In the genomic region with DNA sequence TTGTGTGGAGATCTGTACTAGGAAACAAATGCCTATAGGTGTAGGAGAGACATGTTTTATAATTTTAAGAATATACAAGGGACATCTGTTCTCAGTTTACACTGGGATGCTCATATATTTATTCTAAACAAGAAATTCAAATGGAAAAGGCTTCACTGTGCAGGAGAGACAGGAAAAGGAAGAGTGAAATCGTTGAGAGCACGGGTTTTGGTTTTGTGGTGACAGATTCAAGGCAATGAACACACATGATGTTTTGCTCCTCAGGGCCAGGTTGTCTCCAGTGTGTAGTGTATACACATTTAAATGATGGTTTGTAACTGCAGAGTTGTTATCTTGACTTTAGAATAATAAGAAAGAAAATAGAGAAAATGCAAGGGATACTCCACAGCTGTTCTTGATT, we compare ENCODE assay signal across 13 cellular contexts.
DNase-seq lines count a peak whose midpoint lies in the region; ATAC-seq and TF ChIP-seq lines count a peak whose summit lies in the region.
"Had no signal": no experiment of that assay in that cellular context is flagged by ENCODE, and none has a peak within 500 bp of the region (broad histone marks: within the 10 kb centered on the region; RNA-seq: fewer than 3 reads in every experiment).

No MANE protein-coding gene starts in this region.

- H3K4me2 ChIP-seq in H9 (ENCODE audit: insufficient read depth, insufficient read length, low read length) = peak overlapping the region; percentile 97
- H3K4me2 ChIP-seq in SK-N-SH = no peak overlapping the region
- H3K4me2 ChIP-seq: KMS-11 had no signal

- peaks cover 7% of the 10 kb centered on the region for H3K23me2 ChIP-seq in H9 (ENCODE audit: insufficient read length, low read depth, low read length, poor library complexity, severe bottlenecking)

- H3K23ac ChIP-seq in H9 (ENCODE audit: insufficient read length, low read depth, low read length) = no peak overlapping the region

- no peak overlapping the region for H3K9ac ChIP-seq in H9 (ENCODE audit: extremely low read depth, insufficient read length, low read length)
- H3K9ac ChIP-seq in SK-N-SH = no peak overlapping the region
- H3K9ac ChIP-seq: KMS-11 had no signal

- no peak for ATAC-seq in natural killer cell treated with Interleukin-12 subunit alpha and Interleukin-12 subunit beta and Interleukin-15 and Interleukin-18, amount 100 ng/mL, for 72 hours
- no peak for ATAC-seq in GM19324 (IDR thresholded peaks at IDR 0.05; ENCODE audit: low FRiP score, unreplicated experiment)

- DNase-seq in Calu3 (no peak), H9 (no peak), SK-N-SH (no peak), kidney glomerular epithelial cell (lab: John Stamatoyannopoulos, UW) (no peak)
- DNase-seq in activated T-helper 1 cell treated with anti-CD3 and anti-CD28 coated beads, Interleukin-12 subunit alpha, Interleukin-12 subunit beta, Interleukin-2, Interleukin-4 antibody, amounts not matched to agents 30 ng/mL and 10 ng/mL and 1 ng/mL, durations not matched to agents 14 hours and 24 hours and 36 hours (ENCODE audit: low spot score) = peak; percentile 28
- no peak for DNase-seq in natural killer cell treated with Interleukin-12 subunit alpha and Interleukin-12 subunit beta and Interleukin-15 and Interleukin-18, amount 100 ng/mL, for 72 hours (ENCODE audit: low spot score)
- DNase-seq: NCI-H187 treated with DMSO at 0.1 percent for 48 hours, occipital lobe, small intestine had no signal

- H3K14ac ChIP-seq in H9 (ENCODE audit: insufficient read depth, low read length) = no peak overlapping the region

- H3K79me2 ChIP-seq in H9 (ENCODE audit: insufficient read depth, low read length) (no peaks in the 10 kb centered on the region), SK-N-SH (ENCODE audit: insufficient read depth) (no peaks in the 10 kb centered on the region)

- no peak for TF ChIP-seq EP300 in SK-N-SH (IDR thresholded peaks at IDR 0.05; ENCODE audit: borderline replicate concordance in 1 of 2, low read depth in 1 of 2, low read length in 1 of 2)

- no peak overlapping the region for H3T11ph ChIP-seq in H9 (ENCODE audit: low read length)

- H3K4me1 ChIP-seq in H9 (ENCODE audit: insufficient read depth, low read length) (peaks cover 3% of the 10 kb centered on the region; the same call in 1 of the 2 replicates), SK-N-SH (ENCODE audit: control insufficient read depth in 1 of 2, insufficient read depth in 2 of 2, low read depth in 1 of 2, low read length in 1 of 2) (no peaks in the 10 kb centered on the region; a peak in 1 of 4 replicates)

- H2BK5ac ChIP-seq in H9 (ENCODE audit: insufficient read length, low read length) = no peak overlapping the region

- H3F3A ChIP-seq in SK-N-SH (replicated peaks; ENCODE audit: insufficient read depth) = no peaks in the 10 kb centered on the region

- no peak overlapping the region for H4K5ac ChIP-seq in H9 (ENCODE audit: insufficient read length, low read depth, low read length)

- BruUV-seq in Calu3 (replicated peaks; lab: Mats Ljungman, UMichigan) = no TSS peak

- WGBS in H9 (ENCODE audit: extremely low coverage, insufficient read length, low lambda C conversion rate) = no CpG with 5 or more reads among the region's 2 CpGs
- WGBS in SK-N-SH (ENCODE audit: low lambda C conversion rate) = 16% methylated on average over 2 of the region's 2 CpGs

- H3K4me3 Mint-ChIP-seq in Calu3 (ENCODE audit: low read depth, unreplicated experiment) = peak overlapping the region; percentile 64
- 0 out of 5 replicates have a peak overlapping the region, but pooled peaks of 1 of the 2 experiments have one; percentile 83 for H3K4me3 Mint-ChIP-seq in H9
- H3K4me3 Mint-ChIP-seq in activated T-helper 1 cell treated with anti-CD3 and anti-CD28 coated beads, Interleukin-12 subunit alpha, Interleukin-12 subunit beta, Interleukin-2, Interleukin-4 antibody, amounts not matched to agents 30 ng/mL and 10 ng/mL and 1 ng/mL, durations not matched to agents 14 hours and 24 hours and 36 hours = peak overlapping the region; percentile 80
- H3K4me3 Mint-ChIP-seq in natural killer cell treated with Interleukin-12 subunit alpha and Interleukin-12 subunit beta and Interleukin-15 and Interleukin-18, amount 100 ng/mL, for 72 hours = peak overlapping the region; percentile 86

- no peak for TF ChIP-seq RAD21 in SK-N-SH (IDR thresholded peaks at IDR 0.05; ENCODE audit: low read length)

- H2BK12ac ChIP-seq in H9 (ENCODE audit: insufficient read length, low read depth, low read length) = no peak overlapping the region

- H3K27ac Mint-ChIP-seq in Calu3 (ENCODE audit: unreplicated experiment) = no peak overlapping the region
- H3K27ac Mint-ChIP-seq in H9 = no peak overlapping the region; a peak in 1 of 7 replicates
- H3K27ac Mint-ChIP-seq in activated T-helper 1 cell treated with anti-CD3 and anti-CD28 coated beads, Interleukin-12 subunit alpha, Interleukin-12 subunit beta, Interleukin-2, Interleukin-4 antibody, amounts not matched to agents 30 ng/mL and 10 ng/mL and 1 ng/mL, durations not matched to agents 14 hours and 24 hours and 36 hours = peak overlapping the region; percentile 25
- H3K27ac Mint-ChIP-seq in natural killer cell treated with Interleukin-12 subunit alpha and Interleukin-12 subunit beta and Interleukin-15 and Interleukin-18, amount 100 ng/mL, for 72 hours = peak overlapping the region; percentile 78 to 89

- H3K4me3 ChIP-seq in SK-N-SH (ENCODE audit: low read depth in 2 of 2, low read length in 1 of 2) = no peak overlapping the region
- H3K4me3 ChIP-seq: SJSA1 had no signal

- POLR2A ChIA-PET in SK-N-SH (lab: Yijun Ruan, JAX) = no interaction called here

- no peaks in the 10 kb centered on the region for H3K9me2 ChIP-seq in SK-N-SH

- H3K27ac ChIP-seq in H9 (ENCODE audit: insufficient read length, low read depth, low read length) (no peak overlapping the region), SK-N-SH (ENCODE audit: low read depth in 2 of 2, low read length in 1 of 2) (peak overlapping the region in 1 of 2 experiments; percentile 25; a peak in 1 of 4 replicates)
- H3K27ac ChIP-seq: KMS-11, SJSA1, suprapubic skin had no signal

- no peaks in the 10 kb centered on the region for H3K36me3 Mint-ChIP-seq in Calu3 (ENCODE audit: insufficient read depth, unreplicated experiment)
- H3K36me3 Mint-ChIP-seq in H9 (ENCODE audit: insufficient read depth in 1 of 3, low read depth in 3 of 3) = no peaks in the 10 kb centered on the region; a peak in 1 of 7 replicates
- no peaks in the 10 kb centered on the region for H3K36me3 Mint-ChIP-seq in activated T-helper 1 cell treated with anti-CD3 and anti-CD28 coated beads, Interleukin-12 subunit alpha, Interleukin-12 subunit beta, Interleukin-2, Interleukin-4 antibody, amounts not matched to agents 30 ng/mL and 10 ng/mL and 1 ng/mL, durations not matched to agents 14 hours and 24 hours and 36 hours (ENCODE audit: low read depth)
- no peaks in the 10 kb centered on the region for H3K36me3 Mint-ChIP-seq in natural killer cell treated with Interleukin-12 subunit alpha and Interleukin-12 subunit beta and Interleukin-15 and Interleukin-18, amount 100 ng/mL, for 72 hours

- H3K9me3 ChIP-seq in H9 (ENCODE audit: control insufficient read depth, low read depth, low read length) (no peaks in the 10 kb centered on the region), SK-N-SH (no peaks in the 10 kb centered on the region)
- H3K9me3 ChIP-seq: SJSA1, suprapubic skin had no signal

- no peak overlapping the region for H3K18ac ChIP-seq in H9 (ENCODE audit: insufficient read length, low read depth, low read length)

- intact Hi-C loops in Calu3 (cut with micrococcal nuclease; ENCODE audit: unreplicated experiment) = no loop called here
- intact Hi-C loops in activated T-helper 1 cell treated with anti-CD3 and anti-CD28 coated beads, Interleukin-12 subunit alpha, Interleukin-12 subunit beta, Interleukin-2, Interleukin-4 antibody, amounts not matched to agents 30 ng/mL and 10 ng/mL and 1 ng/mL, durations not matched to agents 14 hours and 24 hours and 36 hours (cut with micrococcal nuclease) = loop anchor here (5.0 kb wide), 1 partner anchor 142 kb away; no protein-coding TSS in a partner anchor

- CTCF ChIA-PET in Calu3 (lab: Charles Lee) (interaction anchor here (0.8 to 1.9 kb wide), 3 partner anchors 44 to 48 kb away, joined by 3 to 58 read pairs (median 9); no protein-coding TSS in a partner anchor), SK-N-SH (lab: Yijun Ruan, JAX) (interaction anchor here (0.8 to 3.5 kb wide), 14 partner anchors 12 to 510 kb away, joined by 3 to 34 read pairs (median 8); no protein-coding TSS in a partner anchor)

- no peak overlapping the region for H4K8ac ChIP-seq in H9 (replicated peaks; ENCODE audit: insufficient read length, low read depth, low read length)

- H3K4me1 Mint-ChIP-seq in Calu3 (ENCODE audit: low read depth, unreplicated experiment) (no peaks in the 10 kb centered on the region), H9 (peaks cover 20 to 23% of the 10 kb centered on the region in 2 experiments)
- H3K4me1 Mint-ChIP-seq in activated T-helper 1 cell treated with anti-CD3 and anti-CD28 coated beads, Interleukin-12 subunit alpha, Interleukin-12 subunit beta, Interleukin-2, Interleukin-4 antibody, amounts not matched to agents 30 ng/mL and 10 ng/mL and 1 ng/mL, durations not matched to agents 14 hours and 24 hours and 36 hours (ENCODE audit: low read depth) = peaks cover 75% of the 10 kb centered on the region
- H3K4me1 Mint-ChIP-seq in natural killer cell treated with Interleukin-12 subunit alpha and Interleukin-12 subunit beta and Interleukin-15 and Interleukin-18, amount 100 ng/mL, for 72 hours (ENCODE audit: low read depth in 2 of 2) = peaks cover 84 to 85% of the 10 kb centered on the region in 2 donors

- H2AFZ ChIP-seq in H9 (ENCODE audit: low read length) (no peak overlapping the region), SK-N-SH (ENCODE audit: low read depth) (no peak overlapping the region)

- H2BK120ac ChIP-seq in H9 (ENCODE audit: low read depth, low read length, poor library complexity, severe bottlenecking) = no peak overlapping the region

- no peak overlapping the region for H3K56ac ChIP-seq in H9 (ENCODE audit: insufficient read length, low read depth, low read length)

- H2AK5ac ChIP-seq in H9 (ENCODE audit: insufficient read length, low read length) = no peak overlapping the region

- H2BK20ac ChIP-seq in H9 (ENCODE audit: low read depth, low read length, poor library complexity, severe bottlenecking) = no peak overlapping the region

- H3K79me1 ChIP-seq in H9 (ENCODE audit: insufficient read depth, low read depth, low read length, poor library complexity, severe bottlenecking) = no peaks in the 10 kb centered on the region

- peaks cover 70% of the 10 kb centered on the region for H3K27me3 Mint-ChIP-seq in Calu3 (ENCODE audit: unreplicated experiment)
- peaks cover 27% of the 10 kb centered on the region for H3K27me3 Mint-ChIP-seq in H9 (ENCODE audit: low read depth)
- peaks cover 13% of the 10 kb centered on the region for H3K27me3 Mint-ChIP-seq in activated T-helper 1 cell treated with anti-CD3 and anti-CD28 coated beads, Interleukin-12 subunit alpha, Interleukin-12 subunit beta, Interleukin-2, Interleukin-4 antibody, amounts not matched to agents 30 ng/mL and 10 ng/mL and 1 ng/mL, durations not matched to agents 14 hours and 24 hours and 36 hours (ENCODE audit: insufficient read depth)
- H3K27me3 Mint-ChIP-seq in natural killer cell treated with Interleukin-12 subunit alpha and Interleukin-12 subunit beta and Interleukin-15 and Interleukin-18, amount 100 ng/mL, for 72 hours = no peaks in the 10 kb centered on the region

- H3K9me3 Mint-ChIP-seq in Calu3 (ENCODE audit: low read depth, unreplicated experiment) = no peaks in the 10 kb centered on the region
- H3K9me3 Mint-ChIP-seq in H9 = no peaks in the 10 kb centered on the region
- H3K9me3 Mint-ChIP-seq in activated T-helper 1 cell treated with anti-CD3 and anti-CD28 coated beads, Interleukin-12 subunit alpha, Interleukin-12 subunit beta, Interleukin-2, Interleukin-4 antibody, amounts not matched to agents 30 ng/mL and 10 ng/mL and 1 ng/mL, durations not matched to agents 14 hours and 24 hours and 36 hours = no peaks in the 10 kb centered on the region
- no peaks in the 10 kb centered on the region for H3K9me3 Mint-ChIP-seq in natural killer cell treated with Interleukin-12 subunit alpha and Interleukin-12 subunit beta and Interleukin-15 and Interleukin-18, amount 100 ng/mL, for 72 hours

- no peak overlapping the region for H3K4ac ChIP-seq in H9 (ENCODE audit: low read depth, low read length)

- H4K91ac ChIP-seq in H9 (ENCODE audit: insufficient read length, low read depth, low read length) = no peak overlapping the region

- no peaks in the 10 kb centered on the region for H3K36me3 ChIP-seq in SK-N-SH (replicated peaks in 1 of 2; ENCODE audit: control insufficient read depth in 1 of 2, insufficient read depth in 2 of 2, low read length in 1 of 2)
- H3K36me3 ChIP-seq: SJSA1, suprapubic skin had no signal

- H3K27me3 ChIP-seq in H9 (ENCODE audit: insufficient read depth, low read length) (no peaks in the 10 kb centered on the region), SK-N-SH (ENCODE audit: insufficient read depth) (no peaks in the 10 kb centered on the region; the same call in 1 of the 2 replicates)
- H3K27me3 ChIP-seq: SJSA1 had no signal

- TF ChIP-seq CTCF in Calu3 (IDR thresholded peaks at IDR 0.05; ENCODE audit: unreplicated experiment) (no peak), H9 (conservative IDR thresholded peaks at IDR 0.05) (no peak), SK-N-SH (IDR thresholded peaks at IDR 0.05) (no peak)

- H4K20me1 ChIP-seq in H9 (ENCODE audit: control insufficient read depth, insufficient read depth, insufficient read length) (no peaks in the 10 kb centered on the region), SK-N-SH (ENCODE audit: insufficient read depth) (no peaks in the 10 kb centered on the region)

- H2BK15ac ChIP-seq in H9 (ENCODE audit: low read depth, low read length) = no peak overlapping the region

Comparison
In these comparisons a context has a peak if more than half of its experiments do, and no peak if none do; other contexts are left out.
1. H3K27ac Mint-ChIP-seq: peak in activated T-helper 1 cell treated with anti-CD3 and anti-CD28 coated beads, Interleukin-12 subunit alpha, Interleukin-12 subunit beta, Interleukin-2, Interleukin-4 antibody, amounts not matched to agents 30 ng/mL and 10 ng/mL and 1 ng/mL, durations not matched to agents 14 hours and 24 hours and 36 hours (single experiment) and natural killer cell treated with Interleukin-12 subunit alpha and Interleukin-12 subunit beta and Interleukin-15 and Interleukin-18, amount 100 ng/mL, for 72 hours (2 of 2); none in Calu3 (single experiment) and H9 (0 of 3).